Comparison of ENCODE assay signal across 26 cellular contexts in genomic region chr2:103123516-103123915, GRCh38.
"Had no signal": no experiment of that assay in that cellular context is flagged by ENCODE, and none has a peak within 500 bp of the region (broad histone marks: within the 10 kb centered on the region; RNA-seq: fewer than 3 reads in every experiment).

No MANE protein-coding gene starts in this region.

- H2AFZ ChIP-seq: hepatocyte, parathyroid adenoma had no signal

- FAIRE-seq: colon, islet of Langerhans had no signal

- H3K27ac ChIP-seq: epithelial cell of prostate, esophagus muscularis mucosa, foreskin keratinocyte, gastroesophageal sphincter, heart left ventricle, hepatocyte, left lung, parathyroid adenoma, stomach, thyroid gland had no signal

- H3K9ac ChIP-seq: parathyroid adenoma had no signal

- H3K4me2 ChIP-seq: hepatocyte, smooth muscle cell had no signal

- H3K4me1 ChIP-seq: esophagus muscularis mucosa, foreskin keratinocyte, gastroesophageal sphincter, heart left ventricle, left lung, parathyroid adenoma, stomach, thyroid gland had no signal

- H3K4me3 ChIP-seq: esophagus muscularis mucosa, gastroesophageal sphincter, heart left ventricle, hepatocyte, left lung, mucosa of descending colon, smooth muscle cell, stomach, thyroid gland had no signal

- ATAC-seq: foreskin keratinocyte; gastroesophageal sphincter; heart left ventricle; left cardiac atrium; left lung; mucosa of descending colon; natural killer cell treated with Interleukin-12 subunit alpha and Interleukin-12 subunit beta and Interleukin-15 and Interleukin-18, amount 100 ng/mL, for 72 hours; sciatic nerve had no signal

- H3K27me3 ChIP-seq: esophagus muscularis mucosa, foreskin keratinocyte, gastroesophageal sphincter, hepatocyte, left lung, stomach, thyroid gland had no signal

- H3K9me3 ChIP-seq: esophagus muscularis mucosa, gastroesophageal sphincter, heart left ventricle, left lung, mucosa of descending colon, stomach, thyroid gland had no signal

- DNase-seq: effector CD8-positive, alpha-beta T cell; endodermal cell; foreskin keratinocyte; heart left ventricle; left cardiac atrium; left lung; mesenchymal stem cell; mucosa of descending colon; naive B cell; stimulated activated CD4-positive, alpha-beta T cell treated with anti-CD3 and anti-CD28 coated beads, Interleukin-12 subunit alpha, Interleukin-12 subunit beta, amount 100 ng/mL, for 4 hours; stimulated activated CD4-positive, alpha-beta T cell treated with anti-CD3 and anti-CD28 coated beads, Interleukin-1b, Interleukin-23, amount 100 ng/mL, for 48 hours; stimulated activated CD4-positive, alpha-beta T cell treated with anti-CD3 and anti-CD28 coated beads, Interleukin-4, amount 100 ng/mL, for 1 hour; stimulated activated CD8-positive, alpha-beta memory T cell treated with anti-CD3 and anti-CD28 coated beads, Interleukin-4, amount 100 ng/mL, for 48 hours; stimulated activated naive CD4-positive, alpha-beta T cell; stomach; thyroid gland had no signal

- H3K36me3 ChIP-seq: esophagus muscularis mucosa, gastroesophageal sphincter, heart left ventricle, left lung, stomach, thyroid gland had no signal
